Comparison of ENCODE assay signal across 8 cellular contexts in genomic region chr19:14081797-14082674, GRCh38. TPM values are rescaled to one million over a fixed set of nuclear protein-coding genes. Genes with fewer than 3 reads are reported as not detected.
DNase-seq lines count a peak whose midpoint lies in the region; ATAC-seq and TF ChIP-seq lines count a peak whose summit lies in the region.

No MANE protein-coding gene starts in this region.

- 23 to 34% (median 26%) methylated on average over 17 to 24 of the region's 24 CpGs for WGBS in spleen, 5 donors

- peak overlapping the region; percentile 54 for H3K4me3 ChIP-seq in HL-60 (replicated peaks; ENCODE audit: insufficient read depth, low read length)
- H3K4me3 ChIP-seq in iPS-11a (ENCODE audit: low read depth, low read length) = peak overlapping the region; percentile 72
- H3K4me3 ChIP-seq in spleen = peak overlapping the region; percentile 66 to 77 (median 70)

- H3K9me3 ChIP-seq in spleen = no peaks in the 10 kb centered on the region

- H3K36me3 ChIP-seq in spleen = peaks cover 0 to 4% (median 0%) of the 10 kb centered on the region in 6 donors

- peaks cover 10% of the 10 kb centered on the region for H3K4me1 Mint-ChIP-seq in activated CD4-positive, alpha-beta T cell treated with anti-CD3 and anti-CD28 coated beads for 36 hours

- H3K27ac ChIP-seq in HL-60 (replicated peaks) (peak overlapping the region; percentile 56), spleen (peak overlapping the region; percentile 85 to 96 (median 92))

- H3K9me3 Mint-ChIP-seq in activated CD4-positive, alpha-beta T cell treated with anti-CD3 and anti-CD28 coated beads for 36 hours (ENCODE audit: low read depth) = no peaks in the 10 kb centered on the region

- H3K4me3 Mint-ChIP-seq in activated CD4-positive, alpha-beta T cell treated with anti-CD3 and anti-CD28 coated beads for 36 hours = peak overlapping the region; percentile 90

- H3K27me3 ChIP-seq in HL-60 (ENCODE audit: insufficient read depth, poor library complexity, severe bottlenecking) (no peaks in the 10 kb centered on the region), spleen (replicated peaks in 1 of 7) (no peaks in the 10 kb centered on the region)

- POLR2A ChIA-PET in activated CD4-positive, alpha-beta T cell treated with anti-CD3 and anti-CD28 coated beads for 36 hours (lab: Charles Lee) = interaction anchor here (0.6 kb wide), 2 partner anchors 69 to 1291 kb away, joined by 3 to 5 read pairs; partner anchors contain the start of gene JUNB

- H3K36me3 Mint-ChIP-seq in activated CD4-positive, alpha-beta T cell treated with anti-CD3 and anti-CD28 coated beads for 36 hours (ENCODE audit: low read depth) = peaks cover 3% of the 10 kb centered on the region

- no peak for TF ChIP-seq POLR2A in spleen (IDR thresholded peaks at IDR 0.05)

- TF ChIP-seq CTCF in HL-60 (IDR thresholded peaks at IDR 0.05; ENCODE audit: insufficient read depth, low read length) (no peak), spleen (IDR thresholded peaks at IDR 0.05 in 8 of 11, conservative IDR thresholded peaks at IDR 0.05 in 3 of 11) (no peak)

- H3K4me1 ChIP-seq in spleen = peaks cover 7 to 59% (median 31%) of the 10 kb centered on the region in 6 donors

- H3K27me3 Mint-ChIP-seq in activated CD4-positive, alpha-beta T cell treated with anti-CD3 and anti-CD28 coated beads for 36 hours = no peaks in the 10 kb centered on the region

- H3K27ac Mint-ChIP-seq in activated CD4-positive, alpha-beta T cell treated with anti-CD3 and anti-CD28 coated beads for 36 hours = peak overlapping the region; percentile 92

- intact Hi-C loops in activated CD4-positive, alpha-beta T cell treated with anti-CD3 and anti-CD28 coated beads for 36 hours (cut with DNase I, micrococcal nuclease) = loop anchor here (1.0 to 2.0 kb wide), 13 partner anchors 8 to 932 kb away; partner anchors contain the start of genes ASF1B (in 2 of the 2), RFX1 (in 2 of the 2), BRME1 (in 1 of the 2) and C19orf53 (in 1 of the 2)
- intact Hi-C loops in spleen (cut with DNase I; ENCODE audit: low total_unique reads) = loop anchor here (10.0 kb wide), 1 partner anchor 53 kb away; the partner anchor contains the start of gene ASF1B

- ATAC-seq in activated CD4-positive, alpha-beta T cell treated with anti-CD3 and anti-CD28 coated beads for 36 hours = no peak

- peak; percentile 58 for DNase-seq in activated CD4-positive, alpha-beta T cell treated with anti-CD3 and anti-CD28 coated beads for 36 hours
- DNase-seq in activated CD4-positive, alpha-beta T cell treated with anti-CD3 and anti-CD28 coated beads for 1 hour = no peak
- DNase-seq in HL-60 (ENCODE audit: low read depth in 1 of 2, low spot score in 1 of 2) (no peak), spleen (no peak), GF-D8 (lab: John Stamatoyannopoulos, UW) (no peak), NCI-H510A treated with DMSO at 0.1 percent for 48 hours (lab: John Stamatoyannopoulos, UW) (no peak)
- DNase-seq in activated naive CD4-positive, alpha-beta T cell treated with anti-CD3 and anti-CD28 coated beads, Interleukin-2, amount 50 U/mL, for 16 hours = peak; percentile 31

- CTCF ChIA-PET in activated CD4-positive, alpha-beta T cell treated with anti-CD3 and anti-CD28 coated beads for 36 hours (lab: Charles Lee) = interaction anchor here (0.5 to 4.4 kb wide), 14 partner anchors 9 to 415 kb away, joined by 3 to 23 read pairs (median 3); partner anchors contain the start of genes ASF1B and MISP3

RNA-seq across cellular contexts. Expression of gene C19orf67, which starts 3.5 kb away (rescaled TPM):
- under 1 TPM; 0.21 to 0.39 TPM for total RNA-seq in activated CD4-positive, alpha-beta T cell treated with anti-CD3 and anti-CD28 coated beads for 36 hours
- 1 to 10 TPM in 1 of 7 donors, not detected in 6; 4.9 TPM for total RNA-seq in spleen
- polyA plus RNA-seq in spleen = not detected

RNA-seq across cellular contexts. Expression of gene SAMD1, which starts 8.5 kb away (rescaled TPM):
- 10 to 100 TPM; 72.9 to 73.8 TPM for total RNA-seq in activated CD4-positive, alpha-beta T cell treated with anti-CD3 and anti-CD28 coated beads for 36 hours
- 10 to 100 TPM; 25.5 to 36.8 (median 30.6) TPM for total RNA-seq in spleen
- 10 to 100 TPM; 19.6 to 31.4 (median 24.3) TPM for polyA plus RNA-seq in spleen

RNA-seq across cellular contexts. Expression of gene MISP3, which starts 9.4 kb away (rescaled TPM):
- 1 to 10 TPM; 1.1 to 1.6 TPM for total RNA-seq in activated CD4-positive, alpha-beta T cell treated with anti-CD3 and anti-CD28 coated beads for 36 hours
- 1 to 10 TPM; 1.8 to 8.0 (median 2.0) TPM for total RNA-seq in spleen
- polyA plus RNA-seq in spleen = 1 to 10 TPM; 1.5 to 2.2 (median 1.9) TPM

RNA-seq across cellular contexts. Expression of gene PALM3, which starts 20.2 kb away (rescaled TPM):
- total RNA-seq in activated CD4-positive, alpha-beta T cell treated with anti-CD3 and anti-CD28 coated beads for 36 hours = under 1 TPM in 1 of 2 experiments, not detected in 1; 0.16 TPM
- total RNA-seq in spleen = not detected
- under 1 TPM; 0.02 to 0.32 (median 0.05) TPM for polyA plus RNA-seq in spleen

RNA-seq across cellular contexts. Expression of gene PRKACA, which starts 35.5 kb away (rescaled TPM):
- 10 to 100 TPM; 58.1 to 68.7 TPM for total RNA-seq in activated CD4-positive, alpha-beta T cell treated with anti-CD3 and anti-CD28 coated beads for 36 hours
- 100 to 1,000 TPM in 6 of 7 donors, 10 to 100 TPM in 1; 87.7 to 256 (median 132) TPM for total RNA-seq in spleen
- polyA plus RNA-seq in spleen = 10 to 100 TPM; 26.6 to 77.3 (median 31.4) TPM

Comparison
In these comparisons a context has a peak if more than half of its experiments do, and no peak if none do; other contexts are left out.
1. DNase-seq: peak in activated CD4-positive, alpha-beta T cell treated with anti-CD3 and anti-CD28 coated beads for 36 hours (single experiment) and activated naive CD4-positive, alpha-beta T cell treated with anti-CD3 and anti-CD28 coated beads, Interleukin-2, amount 50 U/mL, for 16 hours (single experiment); none in activated CD4-positive, alpha-beta T cell treated with anti-CD3 and anti-CD28 coated beads for 1 hour (single experiment), HL-60 (0 of 2), spleen (single experiment), GF-D8 (single experiment) and NCI-H510A treated with DMSO at 0.1 percent for 48 hours (single experiment).
2. Peak in every context shown above with its lines, with median percentiles within 50 percentile points of each other: H3K4me3 ChIP-seq.